Comparison of ENCODE assay signal across 9 cellular contexts in the genomic region with DNA sequence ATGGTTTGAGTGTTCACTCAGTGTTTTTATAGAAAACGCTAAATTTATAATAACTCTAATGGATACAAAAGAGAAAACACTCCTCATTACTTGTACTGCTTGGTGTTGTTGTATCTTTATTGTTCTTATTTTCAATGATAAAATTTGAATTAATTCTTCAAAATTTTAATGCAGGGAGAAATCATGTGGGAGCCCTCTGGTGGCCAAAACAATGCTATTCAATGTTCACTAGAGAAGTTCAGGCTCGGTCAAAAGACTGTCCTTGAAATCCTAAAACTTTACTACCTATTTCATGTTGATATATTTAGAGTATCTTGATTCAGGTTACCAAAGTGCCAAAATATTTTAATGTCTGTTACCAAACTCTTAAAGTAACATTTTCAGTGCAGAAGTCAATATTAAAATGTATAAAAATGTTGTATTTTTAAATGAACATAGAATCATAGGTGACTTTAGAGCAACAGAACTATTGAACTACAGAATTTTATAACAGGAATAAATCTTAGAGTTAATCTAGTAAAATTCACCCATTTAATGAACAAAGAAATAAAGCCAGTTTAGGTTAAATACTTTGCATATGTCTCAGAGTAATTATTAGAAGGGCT.
DNase-seq lines count a peak whose midpoint lies in the region; ATAC-seq and TF ChIP-seq lines count a peak whose summit lies in the region.
"Had no signal": no experiment of that assay in that cellular context is flagged by ENCODE, and none has a peak within 500 bp of the region (broad histone marks: within the 10 kb centered on the region; RNA-seq: fewer than 3 reads in every experiment).

No MANE protein-coding gene starts in this region.

- no peak overlapping the region for H3K27ac Mint-ChIP-seq in neural crest cell (ENCODE audit: unreplicated experiment)
- H3K27ac Mint-ChIP-seq: activated B cell treated with CpG ODN at 0.5 μM for 24 hours had no signal

- ATAC-seq in GM19324 (IDR thresholded peaks at IDR 0.05; ENCODE audit: low FRiP score, unreplicated experiment), result no peak
- ATAC-seq in GM19023 (IDR thresholded peaks at IDR 0.05; ENCODE audit: unreplicated experiment), result no peak

- POLR2A ChIA-PET in GM10248 (lab: Yijun Ruan, JAX), result no interaction called here

- no peak for DNase-seq in GM10248 (ENCODE audit: extremely low spot score)
- DNase-seq in KBM-7, result peak; percentile 3
- DNase-seq in cerebellar cortex (ENCODE audit: low spot score), result peak; percentile 16
- DNase-seq in neural crest cell (ENCODE audit: low read depth, low spot score), result peak; percentile 10
- DNase-seq in NCI-H524 (lab: John Stamatoyannopoulos, UW), result no peak
- no peak for DNase-seq in DMS114 treated with DMSO at 0.1 percent for 48 hours (lab: John Stamatoyannopoulos, UW; ENCODE audit: unreplicated experiment)
- DNase-seq: activated B cell treated with CpG ODN at 0.5 μM for 24 hours had no signal

- H3K4me3 Mint-ChIP-seq in neural crest cell, result no peak overlapping the region
- H3K4me3 Mint-ChIP-seq: activated B cell treated with CpG ODN at 0.5 μM for 24 hours had no signal

- no peaks in the 10 kb centered on the region for H3K9me3 Mint-ChIP-seq in neural crest cell
- H3K9me3 Mint-ChIP-seq: activated B cell treated with CpG ODN at 0.5 μM for 24 hours had no signal

- TF ChIP-seq CTCF in GM10248 (IDR thresholded peaks at IDR 0.05; ENCODE audit: control extremely low read depth, extremely low read depth, low read depth, missing control alignments), result peak; percentile 48
- TF ChIP-seq CTCF in neural crest cell (conservative IDR thresholded peaks at IDR 0.05), result peak; percentile 86

- H3K4me1 Mint-ChIP-seq in neural crest cell, result no peaks in the 10 kb centered on the region
- H3K4me1 Mint-ChIP-seq: activated B cell treated with CpG ODN at 0.5 μM for 24 hours had no signal

- H3K27me3 Mint-ChIP-seq in neural crest cell (ENCODE audit: low read depth), result no peaks in the 10 kb centered on the region
- H3K27me3 Mint-ChIP-seq: activated B cell treated with CpG ODN at 0.5 μM for 24 hours had no signal

- in situ Hi-C loops in KBM-7 (cut with MboI; ENCODE audit: low pct_unique_long_range_greater_than_20kb, low sequenced_read_pairs), result no loop called here

- CTCF ChIA-PET in GM10248 (lab: Yijun Ruan, JAX), result interaction anchor here (1.2 to 2.1 kb wide), 2 partner anchors 8 to 1780 kb away, joined by 3 to 8 read pairs; no protein-coding TSS in a partner anchor

- H3K36me3 Mint-ChIP-seq in neural crest cell (ENCODE audit: low read depth), result no peaks in the 10 kb centered on the region

Comparison
In these comparisons a context has a peak if more than half of its experiments do, and no peak if none do; other contexts are left out.
1. DNase-seq: peak in KBM-7 (single experiment), cerebellar cortex (single experiment) and neural crest cell (single experiment); none in GM10248 (single experiment), NCI-H524 (0 of 2) and DMS114 treated with DMSO at 0.1 percent for 48 hours (single experiment).